Comparison of ENCODE assay signal across 19 cellular contexts in the genomic region with DNA sequence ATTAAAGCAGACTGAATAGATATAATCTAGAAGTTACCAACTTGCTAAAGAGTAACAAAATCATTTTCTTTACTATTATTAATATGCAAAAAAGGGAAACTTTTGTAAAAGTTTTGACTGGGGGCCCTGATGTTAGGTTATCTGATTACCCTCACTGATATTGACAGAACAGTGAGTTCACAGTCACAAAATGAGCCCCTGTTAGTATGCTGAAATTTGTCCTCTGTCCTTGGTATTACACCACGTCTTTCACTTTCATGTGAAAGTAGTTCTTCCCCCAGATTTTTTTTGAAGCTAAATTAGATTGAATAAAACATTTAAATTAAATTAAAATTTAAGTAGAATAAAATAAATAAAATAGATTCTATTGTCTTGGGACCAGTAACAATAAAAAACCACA. TPM values are rescaled to one million over a fixed set of nuclear protein-coding genes. Genes with fewer than 3 reads are reported as not detected.
DNase-seq lines count a peak whose midpoint lies in the region; ATAC-seq and TF ChIP-seq lines count a peak whose summit lies in the region.
"Had no signal": no experiment of that assay in that cellular context is flagged by ENCODE, and none has a peak within 500 bp of the region (broad histone marks: within the 10 kb centered on the region; RNA-seq: fewer than 3 reads in every experiment).

No MANE protein-coding gene starts in this region.

- no peak overlapping the region for H3K27ac ChIP-seq in MM.1S (ENCODE audit: low read length)
- peak overlapping the region; percentile 40 to 99 (median 99) for H3K27ac ChIP-seq in right lobe of liver
- peak overlapping the region; percentile 52 for H3K27ac ChIP-seq in subcutaneous abdominal adipose tissue (ENCODE audit: low read depth, low read length)
- H3K27ac ChIP-seq in brain microvascular endothelial cell, result no peak overlapping the region

- TF ChIP-seq CTCF in MM.1S (IDR thresholded peaks at IDR 0.05; ENCODE audit: low read length), result no peak
- TF ChIP-seq CTCF in WTC11 (IDR thresholded peaks at IDR 0.05), result no peak
- TF ChIP-seq CTCF in right lobe of liver (IDR thresholded peaks at IDR 0.05), result no peak
- TF ChIP-seq CTCF in GM10266 (IDR thresholded peaks at IDR 0.05; ENCODE audit: control insufficient read depth, insufficient read depth, low read depth, missing control alignments), result no peak
- TF ChIP-seq CTCF in brain microvascular endothelial cell (IDR thresholded peaks at IDR 0.05; ENCODE audit: low read depth, low read length, missing control alignments), result no peak

- no peak overlapping the region for H3K27ac Mint-ChIP-seq in WTC11
- H3K27ac Mint-ChIP-seq: CD4-positive, CD25-positive, alpha-beta regulatory T cell; GM23338; HFFc6 had no signal

- DNase-seq in MM.1S (peak; percentile 24), WTC11 (ENCODE audit: low spot score) (no peak), right lobe of liver (no peak), GM10266 (ENCODE audit: extremely low spot score) (no peak), brain microvascular endothelial cell (no peak)
- DNase-seq: ACHN; BE2C; C1 segment of cervical spinal cord; CD4-positive, CD25-positive, alpha-beta regulatory T cell; CD8-positive, alpha-beta memory T cell; COR-L47; DMS53; DND-41; EL; HCEC 1CT; HFFc6 had no signal

- H3K4me1 ChIP-seq in MM.1S (ENCODE audit: low read length), result peaks cover 14% of the 10 kb centered on the region; the same call in 1 of the 2 replicates
- peaks cover 0 to 29% (median 5%) of the 10 kb centered on the region in 4 donors for H3K4me1 ChIP-seq in right lobe of liver
- H3K4me1 ChIP-seq in subcutaneous abdominal adipose tissue (ENCODE audit: control insufficient read depth in 5 of 5, insufficient read depth in 5 of 5, low read length in 5 of 5), result peaks cover 2 to 46% (median 21%) of the 10 kb centered on the region in 5 donors

- no peak overlapping the region for H3K4me2 ChIP-seq in MM.1S (ENCODE audit: low read depth, low read length)
- H3K4me2 ChIP-seq: GM23338 had no signal

- in situ Hi-C loops in brain microvascular endothelial cell (cut with HindIII; ENCODE audit: low pct_ligation_motif_present, low sequenced_read_pairs), result no loop called here

- H2AFZ ChIP-seq in MM.1S (ENCODE audit: low read length), result no peak overlapping the region
- H2AFZ ChIP-seq: GM23338 had no signal

- CTCF ChIA-PET in WTC11 (lab: Charles Lee), result no interaction called here

- H3K4me3 ChIP-seq in MM.1S (ENCODE audit: low read length), result no peak overlapping the region
- H3K4me3 ChIP-seq in right lobe of liver, result no peak overlapping the region
- H3K4me3 ChIP-seq in subcutaneous abdominal adipose tissue (ENCODE audit: low read depth in 1 of 5, low read length in 5 of 5), result no peak overlapping the region
- H3K4me3 ChIP-seq in brain microvascular endothelial cell (ENCODE audit: low read depth, low read length), result no peak overlapping the region
- H3K4me3 ChIP-seq: GM23338 had no signal

- peaks cover 33% of the 10 kb centered on the region for H3K79me2 ChIP-seq in MM.1S (ENCODE audit: low read length)

- no peaks in the 10 kb centered on the region for H3K9me3 ChIP-seq in MM.1S (replicated peaks; ENCODE audit: insufficient read depth, low read length)
- no peaks in the 10 kb centered on the region for H3K9me3 ChIP-seq in right lobe of liver
- peaks cover 0 to 4% (median 2%) of the 10 kb centered on the region in 5 donors for H3K9me3 ChIP-seq in subcutaneous abdominal adipose tissue (ENCODE audit: control insufficient read depth in 5 of 5, low read length in 5 of 5)
- H3K9me3 ChIP-seq: BE2C had no signal

- H3K27me3 ChIP-seq in MM.1S (replicated peaks; ENCODE audit: insufficient read depth, low read length) (no peaks in the 10 kb centered on the region), right lobe of liver (no peaks in the 10 kb centered on the region), subcutaneous abdominal adipose tissue (ENCODE audit: control insufficient read depth in 5 of 5, insufficient read depth in 4 of 5, low read length in 5 of 5) (no peaks in the 10 kb centered on the region), brain microvascular endothelial cell (replicated peaks) (no peaks in the 10 kb centered on the region)
- H3K27me3 ChIP-seq: BE2C had no signal

- TF ChIP-seq POLR2A in right lobe of liver (IDR thresholded peaks at IDR 0.05), result no peak

- H3K9me3 Mint-ChIP-seq in WTC11, result peaks cover 17% of the 10 kb centered on the region

- H3F3A ChIP-seq in MM.1S (ENCODE audit: insufficient read depth, low read length), result peaks cover 8% of the 10 kb centered on the region; the same call in 1 of the 2 replicates

- ATAC-seq in WTC11 (no peak), right lobe of liver (peak; percentile 15 to 53 (median 44)), HG03108 (IDR thresholded peaks at IDR 0.05; ENCODE audit: unreplicated experiment) (no peak)
- ATAC-seq: GM23338 had no signal

- H3K4me1 Mint-ChIP-seq in WTC11, result peaks cover 5% of the 10 kb centered on the region
- H3K4me1 Mint-ChIP-seq: GM23338 had no signal

- no peaks in the 10 kb centered on the region for H4K20me1 ChIP-seq in MM.1S (ENCODE audit: insufficient read depth, low read length)

- H3K9ac ChIP-seq in MM.1S (ENCODE audit: low read length) (no peak overlapping the region), subcutaneous abdominal adipose tissue (ENCODE audit: low read length in 5 of 5) (peak overlapping the region in 1 of 5 donors; percentile 33)

- intact Hi-C loops in right lobe of liver (cut with DNase I), result no loop called here

- peaks cover 10% of the 10 kb centered on the region for H3K27me3 Mint-ChIP-seq in WTC11 (ENCODE audit: low read depth)

- H3K4me3 Mint-ChIP-seq in WTC11, result no peak overlapping the region
- H3K4me3 Mint-ChIP-seq: CD4-positive, CD25-positive, alpha-beta regulatory T cell; CD8-positive, alpha-beta memory T cell; GM23338; HFFc6 had no signal

- H3K36me3 ChIP-seq in MM.1S (replicated peaks; ENCODE audit: insufficient read depth, low read length), result peaks cover 10% of the 10 kb centered on the region
- H3K36me3 ChIP-seq in right lobe of liver, result peaks cover 0 to 13% (median 8%) of the 10 kb centered on the region in 4 donors
- H3K36me3 ChIP-seq in subcutaneous abdominal adipose tissue (ENCODE audit: control insufficient read depth in 5 of 5, insufficient read depth in 5 of 5, low read length in 5 of 5), result peaks cover 4 to 16% (median 10%) of the 10 kb centered on the region in 5 donors
- H3K36me3 ChIP-seq in brain microvascular endothelial cell (replicated peaks), result no peaks in the 10 kb centered on the region
- H3K36me3 ChIP-seq: BE2C had no signal

- 18% methylated on average over 1 of the region's 1 CpG for WGBS in right lobe of liver (ENCODE audit: insufficient coverage, low coverage, low lambda C conversion rate, missing lambda C conversion rate)

- POLR2A ChIA-PET in WTC11 (lab: Charles Lee), result no interaction called here

- H3K36me3 Mint-ChIP-seq in WTC11, result peaks cover 10% of the 10 kb centered on the region; the same call in 1 of the 2 replicates
- H3K36me3 Mint-ChIP-seq: CD4-positive, CD25-positive, alpha-beta regulatory T cell had no signal

- H3K9me2 ChIP-seq in MM.1S (replicated peaks; ENCODE audit: insufficient read depth, low read length), result no peaks in the 10 kb centered on the region

TF ChIP-seq in WTC11, 78 proteins besides CTCF, POLR2A, EP300 and RAD21:
- TF ChIP-seq, protein P1, sequence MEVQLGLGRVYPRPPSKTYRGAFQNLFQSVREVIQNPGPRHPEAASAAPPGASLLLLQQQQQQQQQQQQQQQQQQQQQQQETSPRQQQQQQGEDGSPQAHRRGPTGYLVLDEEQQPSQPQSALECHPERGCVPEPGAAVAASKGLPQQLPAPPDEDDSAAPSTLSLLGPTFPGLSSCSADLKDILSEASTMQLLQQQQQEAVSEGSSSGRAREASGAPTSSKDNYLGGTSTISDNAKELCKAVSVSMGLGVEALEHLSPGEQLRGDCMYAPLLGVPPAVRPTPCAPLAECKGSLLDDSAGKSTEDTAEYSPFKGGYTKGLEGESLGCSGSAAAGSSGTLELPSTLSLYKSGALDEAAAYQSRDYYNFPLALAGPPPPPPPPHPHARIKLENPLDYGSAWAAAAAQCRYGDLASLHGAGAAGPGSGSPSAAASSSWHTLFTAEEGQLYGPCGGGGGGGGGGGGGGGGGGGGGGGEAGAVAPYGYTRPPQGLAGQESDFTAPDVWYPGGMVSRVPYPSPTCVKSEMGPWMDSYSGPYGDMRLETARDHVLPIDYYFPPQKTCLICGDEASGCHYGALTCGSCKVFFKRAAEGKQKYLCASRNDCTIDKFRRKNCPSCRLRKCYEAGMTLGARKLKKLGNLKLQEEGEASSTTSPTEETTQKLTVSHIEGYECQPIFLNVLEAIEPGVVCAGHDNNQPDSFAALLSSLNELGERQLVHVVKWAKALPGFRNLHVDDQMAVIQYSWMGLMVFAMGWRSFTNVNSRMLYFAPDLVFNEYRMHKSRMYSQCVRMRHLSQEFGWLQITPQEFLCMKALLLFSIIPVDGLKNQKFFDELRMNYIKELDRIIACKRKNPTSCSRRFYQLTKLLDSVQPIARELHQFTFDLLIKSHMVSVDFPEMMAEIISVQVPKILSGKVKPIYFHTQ (CRISPR knock-in tag; IDR thresholded peaks at IDR 0.05), result no peak
- TF ChIP-seq NFYB (CRISPR knock-in tag; conservative IDR thresholded peaks at IDR 0.05; ENCODE audit: low read depth) (no peak), HMGA2 (CRISPR knock-in tag; IDR thresholded peaks at IDR 0.05) (peak; percentile 43; the same call in 1 of the 2 replicates), ZNF671 (CRISPR knock-in tag; IDR thresholded peaks at IDR 0.05) (no peak)
- TF ChIP-seq, protein P2, sequence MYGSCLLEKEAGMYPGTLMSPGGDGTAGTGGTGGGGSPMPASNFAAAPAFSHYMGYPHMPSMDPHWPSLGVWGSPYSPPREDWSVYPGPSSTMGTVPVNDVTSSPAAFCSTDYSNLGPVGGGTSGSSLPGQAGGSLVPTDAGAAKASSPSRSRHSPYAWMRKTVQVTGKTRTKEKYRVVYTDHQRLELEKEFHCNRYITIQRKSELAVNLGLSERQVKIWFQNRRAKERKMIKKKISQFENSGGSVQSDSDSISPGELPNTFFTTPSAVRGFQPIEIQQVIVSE (CRISPR knock-in tag; IDR thresholded peaks at IDR 0.05; ENCODE audit: borderline replicate concordance), result no peak

RNA-seq across cellular contexts. Expression of a gene that starts 5.9 kb away (rescaled TPM):
- total RNA-seq in WTC11 (2021) (1.4 to 2.6 TPM (median 2.0 TPM) in 3 replicates), right lobe of liver (10 to 100 TPM; 16.3 to 53.5 (median 37.6) TPM)

Comparison
In these comparisons a context has a peak if more than half of its experiments do, and no peak if none do; other contexts are left out.
1. H3K27ac ChIP-seq: peak in right lobe of liver (3 of 3) and subcutaneous abdominal adipose tissue (single experiment); none in MM.1S (single experiment) and brain microvascular endothelial cell (single experiment).
2. ATAC-seq: peak in right lobe of liver (4 of 4); none in WTC11 (single experiment) and HG03108 (single experiment).